8 cellular contexts compared by ENCODE assay signal in the genomic region with DNA sequence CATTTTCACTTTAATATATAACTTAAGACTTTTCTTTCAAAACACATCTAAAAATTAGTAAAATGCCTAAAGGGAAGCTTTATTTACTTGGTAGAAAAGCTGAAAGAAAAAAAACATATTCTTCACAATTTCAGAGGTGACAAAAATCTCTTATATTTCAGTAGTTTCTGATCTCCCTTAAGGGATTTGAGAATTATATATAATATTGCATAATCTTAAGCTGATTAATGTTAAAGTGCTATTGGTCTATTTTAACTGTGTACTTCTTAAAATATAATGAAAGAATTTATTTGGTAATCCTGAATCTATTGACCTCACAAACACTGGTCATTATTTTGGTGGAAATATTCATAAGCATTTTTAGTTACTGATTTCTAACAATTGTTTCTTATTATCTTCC.
DNase-seq lines count a peak whose midpoint lies in the region.

No MANE protein-coding gene starts in this region.

- no peaks in the 10 kb centered on the region for H3K9me3 Mint-ChIP-seq in T-helper 1 cell treated with Interleukin-12 subunit alpha and Interleukin-12 subunit beta and Interleukin-4 antibody, amounts not matched to agents 30 μg/mL and 1 μg/mL, for 36 hours
- no peaks in the 10 kb centered on the region for H3K9me3 Mint-ChIP-seq in activated naive CD8-positive, alpha-beta T cell (ENCODE audit: low read depth)

- H3K4me3 ChIP-seq in iPS-20b (ENCODE audit: low read length) (peak overlapping the region; percentile 90), subcutaneous abdominal adipose tissue (ENCODE audit: low read depth in 1 of 5, low read length in 5 of 5) (peak overlapping the region; percentile 78 to 100 (median 88))

- no peaks in the 10 kb centered on the region for H3K27me3 Mint-ChIP-seq in T-helper 1 cell treated with Interleukin-12 subunit alpha and Interleukin-12 subunit beta and Interleukin-4 antibody, amounts not matched to agents 30 μg/mL and 1 μg/mL, for 36 hours (ENCODE audit: low read depth)
- H3K27me3 Mint-ChIP-seq in activated naive CD8-positive, alpha-beta T cell = no peaks in the 10 kb centered on the region

- H3K9me3 ChIP-seq in iPS-20b (ENCODE audit: insufficient read depth, low read depth, low read length) = no peaks in the 10 kb centered on the region
- no peaks in the 10 kb centered on the region for H3K9me3 ChIP-seq in subcutaneous abdominal adipose tissue (ENCODE audit: control insufficient read depth in 5 of 5, low read length in 5 of 5)

- peak overlapping the region; percentile 93 for H3K27ac ChIP-seq in iPS-20b (ENCODE audit: low read length)
- peak overlapping the region; percentile 93 for H3K27ac ChIP-seq in subcutaneous abdominal adipose tissue (ENCODE audit: low read depth, low read length)

- H3K4me3 Mint-ChIP-seq in T-helper 1 cell treated with Interleukin-12 subunit alpha and Interleukin-12 subunit beta and Interleukin-4 antibody, amounts not matched to agents 30 μg/mL and 1 μg/mL, for 36 hours = peak overlapping the region; percentile 95
- H3K4me3 Mint-ChIP-seq in activated naive CD8-positive, alpha-beta T cell = peak overlapping the region; percentile 94

- peaks cover 34% of the 10 kb centered on the region for H3K4me1 Mint-ChIP-seq in T-helper 1 cell treated with Interleukin-12 subunit alpha and Interleukin-12 subunit beta and Interleukin-4 antibody, amounts not matched to agents 30 μg/mL and 1 μg/mL, for 36 hours (ENCODE audit: low read depth)
- H3K4me1 Mint-ChIP-seq in activated naive CD8-positive, alpha-beta T cell (ENCODE audit: low read depth) = peaks cover 42% of the 10 kb centered on the region

- H3K4me1 ChIP-seq in iPS-20b (ENCODE audit: insufficient read depth, low read length) (peaks cover 5% of the 10 kb centered on the region; the same call in 1 of the 2 replicates), subcutaneous abdominal adipose tissue (ENCODE audit: control insufficient read depth in 5 of 5, insufficient read depth in 5 of 5, low read length in 5 of 5) (peaks cover 3 to 37% (median 21%) of the 10 kb centered on the region in 5 donors)

- H3K9ac ChIP-seq in iPS-20b (ENCODE audit: low read depth, low read length) = peak overlapping the region; percentile 95
- H3K9ac ChIP-seq in subcutaneous abdominal adipose tissue (ENCODE audit: low read length in 5 of 5) = peak overlapping the region; percentile 84 to 95 (median 90)

- peak overlapping the region; percentile 34 for H3K27ac Mint-ChIP-seq in T-helper 1 cell treated with Interleukin-12 subunit alpha and Interleukin-12 subunit beta and Interleukin-4 antibody, amounts not matched to agents 30 μg/mL and 1 μg/mL, for 36 hours
- peak overlapping the region; percentile 95 for H3K27ac Mint-ChIP-seq in activated naive CD8-positive, alpha-beta T cell

- no peaks in the 10 kb centered on the region for H3K27me3 ChIP-seq in iPS-20b (ENCODE audit: insufficient read depth, low read length)
- H3K27me3 ChIP-seq in subcutaneous abdominal adipose tissue (ENCODE audit: control insufficient read depth in 5 of 5, insufficient read depth in 4 of 5, low read length in 5 of 5) = no peaks in the 10 kb centered on the region

- H3K36me3 ChIP-seq in iPS-20b (ENCODE audit: insufficient read depth, low read depth, low read length) (peaks cover 7% of the 10 kb centered on the region; the same call in 1 of the 2 replicates), subcutaneous abdominal adipose tissue (ENCODE audit: control insufficient read depth in 5 of 5, insufficient read depth in 5 of 5, low read length in 5 of 5) (peaks cover 0 to 10% (median 2%) of the 10 kb centered on the region in 5 donors)

- DNase-seq in T-helper 1 cell (no peak), HK-2 (ENCODE audit: unreplicated experiment) (no peak), AG08396 (ENCODE audit: low spot score) (no peak)
- DNase-seq in stimulated activated CD4-positive, alpha-beta T cell treated with anti-CD3 and anti-CD28 coated beads, Interleukin-4, amount 100 ng/mL, for 24 hours = no peak

- H3K36me3 Mint-ChIP-seq in T-helper 1 cell treated with Interleukin-12 subunit alpha and Interleukin-12 subunit beta and Interleukin-4 antibody, amounts not matched to agents 30 μg/mL and 1 μg/mL, for 36 hours (ENCODE audit: low read depth) = peaks cover 13% of the 10 kb centered on the region
- no peaks in the 10 kb centered on the region for H3K36me3 Mint-ChIP-seq in activated naive CD8-positive, alpha-beta T cell
